1 cellular context compared by ENCODE assay signal in genomic region chr19:38717855-38718254, GRCh38.
TF ChIP-seq lines count a peak whose summit lies in the region.

No MANE protein-coding gene starts in this region.

TF ChIP-seq in GM23338, 12 proteins besides CTCF, POLR2A, EP300 and RAD21 (continued from another document):
- TF ChIP-seq, protein P1, sequence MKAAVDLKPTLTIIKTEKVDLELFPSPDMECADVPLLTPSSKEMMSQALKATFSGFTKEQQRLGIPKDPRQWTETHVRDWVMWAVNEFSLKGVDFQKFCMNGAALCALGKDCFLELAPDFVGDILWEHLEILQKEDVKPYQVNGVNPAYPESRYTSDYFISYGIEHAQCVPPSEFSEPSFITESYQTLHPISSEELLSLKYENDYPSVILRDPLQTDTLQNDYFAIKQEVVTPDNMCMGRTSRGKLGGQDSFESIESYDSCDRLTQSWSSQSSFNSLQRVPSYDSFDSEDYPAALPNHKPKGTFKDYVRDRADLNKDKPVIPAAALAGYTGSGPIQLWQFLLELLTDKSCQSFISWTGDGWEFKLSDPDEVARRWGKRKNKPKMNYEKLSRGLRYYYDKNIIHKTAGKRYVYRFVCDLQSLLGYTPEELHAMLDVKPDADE (IDR thresholded peaks at IDR 0.05) = no peak
- TF ChIP-seq, protein P2, sequence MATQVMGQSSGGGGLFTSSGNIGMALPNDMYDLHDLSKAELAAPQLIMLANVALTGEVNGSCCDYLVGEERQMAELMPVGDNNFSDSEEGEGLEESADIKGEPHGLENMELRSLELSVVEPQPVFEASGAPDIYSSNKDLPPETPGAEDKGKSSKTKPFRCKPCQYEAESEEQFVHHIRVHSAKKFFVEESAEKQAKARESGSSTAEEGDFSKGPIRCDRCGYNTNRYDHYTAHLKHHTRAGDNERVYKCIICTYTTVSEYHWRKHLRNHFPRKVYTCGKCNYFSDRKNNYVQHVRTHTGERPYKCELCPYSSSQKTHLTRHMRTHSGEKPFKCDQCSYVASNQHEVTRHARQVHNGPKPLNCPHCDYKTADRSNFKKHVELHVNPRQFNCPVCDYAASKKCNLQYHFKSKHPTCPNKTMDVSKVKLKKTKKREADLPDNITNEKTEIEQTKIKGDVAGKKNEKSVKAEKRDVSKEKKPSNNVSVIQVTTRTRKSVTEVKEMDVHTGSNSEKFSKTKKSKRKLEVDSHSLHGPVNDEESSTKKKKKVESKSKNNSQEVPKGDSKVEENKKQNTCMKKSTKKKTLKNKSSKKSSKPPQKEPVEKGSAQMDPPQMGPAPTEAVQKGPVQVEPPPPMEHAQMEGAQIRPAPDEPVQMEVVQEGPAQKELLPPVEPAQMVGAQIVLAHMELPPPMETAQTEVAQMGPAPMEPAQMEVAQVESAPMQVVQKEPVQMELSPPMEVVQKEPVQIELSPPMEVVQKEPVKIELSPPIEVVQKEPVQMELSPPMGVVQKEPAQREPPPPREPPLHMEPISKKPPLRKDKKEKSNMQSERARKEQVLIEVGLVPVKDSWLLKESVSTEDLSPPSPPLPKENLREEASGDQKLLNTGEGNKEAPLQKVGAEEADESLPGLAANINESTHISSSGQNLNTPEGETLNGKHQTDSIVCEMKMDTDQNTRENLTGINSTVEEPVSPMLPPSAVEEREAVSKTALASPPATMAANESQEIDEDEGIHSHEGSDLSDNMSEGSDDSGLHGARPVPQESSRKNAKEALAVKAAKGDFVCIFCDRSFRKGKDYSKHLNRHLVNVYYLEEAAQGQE (IDR thresholded peaks at IDR 0.05; ENCODE audit: unreplicated experiment) = no peak
- TF ChIP-seq JUNB (IDR thresholded peaks at IDR 0.05; ENCODE audit: unreplicated experiment) = no peak
- no peak for TF ChIP-seq CREB1 (CRISPR knock-in tag; IDR thresholded peaks at IDR 0.05; ENCODE audit: low read depth)
- TF ChIP-seq ZNF331 (CRISPR knock-in tag; IDR thresholded peaks at IDR 0.05; ENCODE audit: low read depth) = no peak
- TF ChIP-seq POLR2AphosphoS5 (IDR thresholded peaks at IDR 0.05; ENCODE audit: low read depth) = no peak
- TF ChIP-seq, protein P3, sequence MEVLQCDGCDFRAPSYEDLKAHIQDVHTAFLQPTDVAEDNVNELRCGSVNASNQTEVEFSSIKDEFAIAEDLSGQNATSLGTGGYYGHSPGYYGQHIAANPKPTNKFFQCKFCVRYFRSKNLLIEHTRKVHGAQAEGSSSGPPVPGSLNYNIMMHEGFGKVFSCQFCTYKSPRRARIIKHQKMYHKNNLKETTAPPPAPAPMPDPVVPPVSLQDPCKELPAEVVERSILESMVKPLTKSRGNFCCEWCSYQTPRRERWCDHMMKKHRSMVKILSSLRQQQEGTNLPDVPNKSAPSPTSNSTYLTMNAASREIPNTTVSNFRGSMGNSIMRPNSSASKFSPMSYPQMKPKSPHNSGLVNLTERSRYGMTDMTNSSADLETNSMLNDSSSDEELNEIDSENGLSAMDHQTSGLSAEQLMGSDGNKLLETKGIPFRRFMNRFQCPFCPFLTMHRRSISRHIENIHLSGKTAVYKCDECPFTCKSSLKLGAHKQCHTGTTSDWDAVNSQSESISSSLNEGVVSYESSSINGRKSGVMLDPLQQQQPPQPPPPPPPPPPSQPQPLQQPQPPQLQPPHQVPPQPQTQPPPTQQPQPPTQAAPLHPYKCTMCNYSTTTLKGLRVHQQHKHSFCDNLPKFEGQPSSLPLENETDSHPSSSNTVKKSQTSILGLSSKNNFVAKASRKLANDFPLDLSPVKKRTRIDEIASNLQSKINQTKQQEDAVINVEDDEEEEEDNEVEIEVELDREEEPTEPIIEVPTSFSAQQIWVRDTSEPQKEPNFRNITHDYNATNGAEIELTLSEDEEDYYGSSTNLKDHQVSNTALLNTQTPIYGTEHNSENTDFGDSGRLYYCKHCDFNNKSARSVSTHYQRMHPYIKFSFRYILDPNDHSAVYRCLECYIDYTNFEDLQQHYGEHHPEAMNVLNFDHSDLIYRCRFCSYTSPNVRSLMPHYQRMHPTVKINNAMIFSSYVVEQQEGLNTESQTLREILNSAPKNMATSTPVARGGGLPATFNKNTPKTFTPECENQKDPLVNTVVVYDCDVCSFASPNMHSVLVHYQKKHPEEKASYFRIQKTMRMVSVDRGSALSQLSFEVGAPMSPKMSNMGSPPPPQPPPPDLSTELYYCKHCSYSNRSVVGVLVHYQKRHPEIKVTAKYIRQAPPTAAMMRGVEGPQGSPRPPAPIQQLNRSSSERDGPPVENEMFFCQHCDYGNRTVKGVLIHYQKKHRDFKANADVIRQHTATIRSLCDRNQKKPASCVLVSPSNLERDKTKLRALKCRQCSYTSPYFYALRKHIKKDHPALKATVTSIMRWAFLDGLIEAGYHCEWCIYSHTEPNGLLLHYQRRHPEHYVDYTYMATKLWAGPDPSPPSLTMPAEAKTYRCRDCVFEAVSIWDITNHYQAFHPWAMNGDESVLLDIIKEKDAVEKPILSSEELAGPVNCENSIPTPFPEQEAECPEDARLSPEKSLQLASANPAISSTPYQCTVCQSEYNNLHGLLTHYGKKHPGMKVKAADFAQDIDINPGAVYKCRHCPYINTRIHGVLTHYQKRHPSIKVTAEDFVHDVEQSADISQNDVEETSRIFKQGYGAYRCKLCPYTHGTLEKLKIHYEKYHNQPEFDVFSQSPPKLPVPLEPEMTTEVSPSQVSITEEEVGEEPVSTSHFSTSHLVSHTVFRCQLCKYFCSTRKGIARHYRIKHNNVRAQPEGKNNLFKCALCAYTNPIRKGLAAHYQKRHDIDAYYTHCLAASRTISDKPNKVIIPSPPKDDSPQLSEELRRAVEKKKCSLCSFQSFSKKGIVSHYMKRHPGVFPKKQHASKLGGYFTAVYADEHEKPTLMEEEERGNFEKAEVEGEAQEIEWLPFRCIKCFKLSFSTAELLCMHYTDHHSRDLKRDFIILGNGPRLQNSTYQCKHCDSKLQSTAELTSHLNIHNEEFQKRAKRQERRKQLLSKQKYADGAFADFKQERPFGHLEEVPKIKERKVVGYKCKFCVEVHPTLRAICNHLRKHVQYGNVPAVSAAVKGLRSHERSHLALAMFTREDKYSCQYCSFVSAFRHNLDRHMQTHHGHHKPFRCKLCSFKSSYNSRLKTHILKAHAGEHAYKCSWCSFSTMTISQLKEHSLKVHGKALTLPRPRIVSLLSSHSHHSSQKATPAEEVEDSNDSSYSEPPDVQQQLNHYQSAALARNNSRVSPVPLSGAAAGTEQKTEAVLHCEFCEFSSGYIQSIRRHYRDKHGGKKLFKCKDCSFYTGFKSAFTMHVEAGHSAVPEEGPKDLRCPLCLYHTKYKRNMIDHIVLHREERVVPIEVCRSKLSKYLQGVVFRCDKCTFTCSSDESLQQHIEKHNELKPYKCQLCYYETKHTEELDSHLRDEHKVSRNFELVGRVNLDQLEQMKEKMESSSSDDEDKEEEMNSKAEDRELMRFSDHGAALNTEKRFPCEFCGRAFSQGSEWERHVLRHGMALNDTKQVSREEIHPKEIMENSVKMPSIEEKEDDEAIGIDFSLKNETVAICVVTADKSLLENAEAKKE (CRISPR knock-in tag; IDR thresholded peaks at IDR 0.05) = no peak
- TF ChIP-seq STAT1 (IDR thresholded peaks at IDR 0.05; ENCODE audit: unreplicated experiment) = no peak
- TF ChIP-seq EZH2 (IDR thresholded peaks at IDR 0.05; ENCODE audit: low read depth, unreplicated experiment) = no peak
TF ChIP-seq in GM23338: peak in this region for 0.
